In genomic region chr1:2549367-2550011, GRCh38 we compare ENCODE assay signal across 9 cellular contexts. TPM values are rescaled to one million over a fixed set of nuclear protein-coding genes. Genes with fewer than 3 reads are reported as not detected.
A peak's percentile ranks its signal among the peaks of the same experiment; 100 is the strongest.
DNase-seq lines count a peak whose midpoint lies in the region; ATAC-seq and TF ChIP-seq lines count a peak whose summit lies in the region.
"Not testable (repeated sequence)": the region's sequence is repeated elsewhere in the genome, so short reads cannot be mapped to it uniquely, and the experiment has no call there.
"Had no signal": no experiment of that assay in that cellular context is flagged by ENCODE, and none has a peak within 500 bp of the region (broad histone marks: within the 10 kb centered on the region; RNA-seq: fewer than 3 reads in every experiment).

No MANE protein-coding gene starts in this region.

- H4K20me1 ChIP-seq in Karpas-422 (ENCODE audit: insufficient read depth, low read depth, low read length): not testable (repeated sequence)

- CTCF ChIA-PET in activated CD4-positive, alpha-beta T cell treated with anti-CD3 and anti-CD28 coated beads, Interleukin-2, amount 10 ng/mL, durations not matched to agents 7 days and 5 days (lab: Charles Lee): not testable (repeated sequence)

- H3K9me3 ChIP-seq in CD4-positive, CD25-positive, alpha-beta regulatory T cell (ENCODE audit: control insufficient read depth in 2 of 2, low read length in 2 of 2); Karpas-422 (ENCODE audit: low read length); endocrine pancreas (ENCODE audit: control insufficient read depth, low read length); lower lobe of right lung; psoas muscle; thoracic aorta: not testable (repeated sequence)

- WGBS in adipose tissue, 3 donors: 67 to 81% (median 69%) methylated on average over 18 to 24 of the region's 28 CpGs
- WGBS in psoas muscle, 3 donors: 74 to 82% (median 76%) methylated on average over 23 to 25 of the region's 28 CpGs

- peak overlapping the region; percentile 79 for H3K9ac ChIP-seq in Karpas-422 (ENCODE audit: low read length)
- H3K9ac ChIP-seq in endocrine pancreas (ENCODE audit: control insufficient read depth, insufficient read depth, low read length): peak overlapping the region; percentile 40

- H3K9me3 Mint-ChIP-seq in CD4-positive, CD25-positive, alpha-beta regulatory T cell; activated CD4-positive, alpha-beta T cell treated with anti-CD3 and anti-CD28 coated beads, Interleukin-2, amount 10 ng/mL, durations not matched to agents 7 days and 5 days: not testable (repeated sequence)

- not testable (repeated sequence) for H3K27me3 ChIP-seq in CD4-positive, CD25-positive, alpha-beta regulatory T cell (ENCODE audit: control insufficient read depth, insufficient read depth, low read length); Karpas-422 (ENCODE audit: low read length); endocrine pancreas (ENCODE audit: control insufficient read depth, insufficient read depth, low read length); lower lobe of right lung (ENCODE audit: low read depth); thoracic aorta (replicated peaks; ENCODE audit: insufficient read depth)
- peaks cover 0 to 22% (median 4%) of the 10 kb centered on the region in 3 donors for H3K27me3 ChIP-seq in psoas muscle (ENCODE audit: insufficient read depth in 3 of 3, low read length in 2 of 3)

- H3K4me2 ChIP-seq in Karpas-422 (ENCODE audit: low read depth, low read length, poor library complexity, severe bottlenecking): peak overlapping the region; percentile 94

- not testable (repeated sequence) for H3K27me3 Mint-ChIP-seq in CD4-positive, CD25-positive, alpha-beta regulatory T cell; activated CD4-positive, alpha-beta T cell treated with anti-CD3 and anti-CD28 coated beads, Interleukin-2, amount 10 ng/mL, durations not matched to agents 7 days and 5 days

- intact Hi-C loops in lower lobe of right lung (cut with DNase I): not testable (repeated sequence)
- intact Hi-C loops in psoas muscle (cut with DNase I): loop anchor here in 1 of 2 donors (5.0 kb wide), 1 partner anchor 87 kb away; no protein-coding TSS in a partner anchor

- peak overlapping the region; percentile 97 for H3K27ac ChIP-seq in CD4-positive, CD25-positive, alpha-beta regulatory T cell (ENCODE audit: insufficient read depth, low read length, poor library complexity, severe bottlenecking)
- H3K27ac ChIP-seq in Karpas-422 (ENCODE audit: low read length): peak overlapping the region; percentile 61; the same call in 1 of the 2 replicates
- peak overlapping the region; percentile 95 for H3K27ac ChIP-seq in adipose tissue (ENCODE audit: low read depth, low read length)
- H3K27ac ChIP-seq in lower lobe of right lung: peak overlapping the region; percentile 97
- H3K27ac ChIP-seq in psoas muscle: peak overlapping the region; percentile 77
- H3K27ac ChIP-seq in thoracic aorta: peak overlapping the region; percentile 94 to 95

- peak in 1 of 3 donors; percentile 33 for DNase-seq in CD4-positive, CD25-positive, alpha-beta regulatory T cell
- DNase-seq in Karpas-422; activated CD4-positive, alpha-beta T cell treated with anti-CD3 and anti-CD28 coated beads, Interleukin-2, amount 10 ng/mL, durations not matched to agents 7 days and 5 days; lower lobe of right lung; psoas muscle; thoracic aorta (ENCODE audit: low spot score): not testable (repeated sequence)

- not testable (repeated sequence) for H3K36me3 ChIP-seq in CD4-positive, CD25-positive, alpha-beta regulatory T cell (ENCODE audit: control insufficient read depth, insufficient read depth, low read length); Karpas-422 (ENCODE audit: insufficient read depth, low read length); endocrine pancreas (ENCODE audit: control insufficient read depth, insufficient read depth, low read length); lower lobe of right lung; psoas muscle (ENCODE audit: insufficient read depth in 1 of 2, low read depth in 1 of 2); thoracic aorta

- H3K36me3 Mint-ChIP-seq in CD4-positive, CD25-positive, alpha-beta regulatory T cell; activated CD4-positive, alpha-beta T cell treated with anti-CD3 and anti-CD28 coated beads, Interleukin-2, amount 10 ng/mL, durations not matched to agents 7 days and 5 days (ENCODE audit: low read depth): not testable (repeated sequence)

- not testable (repeated sequence) for H3K79me2 ChIP-seq in Karpas-422 (ENCODE audit: low read length)

- not testable (repeated sequence) for H3K9me2 ChIP-seq in Karpas-422 (replicated peaks; ENCODE audit: insufficient read depth, low read length)

- TF ChIP-seq CTCF in lower lobe of right lung (IDR thresholded peaks at IDR 0.05); psoas muscle (IDR thresholded peaks at IDR 0.05); thoracic aorta (IDR thresholded peaks at IDR 0.05): not testable (repeated sequence)

- not testable (repeated sequence) for ATAC-seq in CD4-positive, CD25-positive, alpha-beta regulatory T cell (ENCODE audit: low read depth in 2 of 2); lower lobe of right lung; psoas muscle; thoracic aorta (ENCODE audit: insufficient number of reproducible peaks, low FRiP score, low read depth)

- H3K4me3 ChIP-seq in CD4-positive, CD25-positive, alpha-beta regulatory T cell (ENCODE audit: low read depth, low read length); endocrine pancreas (ENCODE audit: control insufficient read depth, insufficient read depth, low read length): not testable (repeated sequence)
- H3K4me3 ChIP-seq in Karpas-422 (ENCODE audit: low read length) (peak overlapping the region; percentile 58; the same call in 1 of the 2 replicates), lower lobe of right lung (peak overlapping the region; percentile 85), psoas muscle (peak overlapping the region; percentile 66), thoracic aorta (peak overlapping the region; percentile 64)

- H3K27ac Mint-ChIP-seq in CD4-positive, CD25-positive, alpha-beta regulatory T cell: peak overlapping the region; percentile 96 to 98 (median 98)
- peak overlapping the region; percentile 97 for H3K27ac Mint-ChIP-seq in activated CD4-positive, alpha-beta T cell treated with anti-CD3 and anti-CD28 coated beads, Interleukin-2, amount 10 ng/mL, durations not matched to agents 7 days and 5 days

- not testable (repeated sequence) for H2AFZ ChIP-seq in Karpas-422 (ENCODE audit: low read length)

- H3K4me3 Mint-ChIP-seq in CD4-positive, CD25-positive, alpha-beta regulatory T cell: peak overlapping the region in 3 of 4 donors; percentile 69 to 96 (median 94)
- H3K4me3 Mint-ChIP-seq in activated CD4-positive, alpha-beta T cell treated with anti-CD3 and anti-CD28 coated beads, Interleukin-2, amount 10 ng/mL, durations not matched to agents 7 days and 5 days: peak overlapping the region; percentile 87

- H3K4me1 ChIP-seq in CD4-positive, CD25-positive, alpha-beta regulatory T cell (ENCODE audit: control insufficient read depth, insufficient read depth, low read length, poor library complexity, severe bottlenecking): peaks cover 39% of the 10 kb centered on the region
- H3K4me1 ChIP-seq in Karpas-422 (ENCODE audit: low read length): peaks cover 38% of the 10 kb centered on the region
- not testable (repeated sequence) for H3K4me1 ChIP-seq in endocrine pancreas (ENCODE audit: control insufficient read depth, insufficient read depth, low read length)
- peaks cover 51% of the 10 kb centered on the region for H3K4me1 ChIP-seq in lower lobe of right lung
- peaks cover 15% of the 10 kb centered on the region for H3K4me1 ChIP-seq in psoas muscle
- peaks cover 16 to 31% of the 10 kb centered on the region in 2 donors for H3K4me1 ChIP-seq in thoracic aorta (ENCODE audit: control insufficient read depth in 1 of 2, low read depth in 2 of 2)

- peaks cover 0 to 33% (median 8%) of the 10 kb centered on the region in 4 donors for H3K4me1 Mint-ChIP-seq in CD4-positive, CD25-positive, alpha-beta regulatory T cell
- H3K4me1 Mint-ChIP-seq in activated CD4-positive, alpha-beta T cell treated with anti-CD3 and anti-CD28 coated beads, Interleukin-2, amount 10 ng/mL, durations not matched to agents 7 days and 5 days: peaks cover 39% of the 10 kb centered on the region

- POLR2A ChIA-PET in activated CD4-positive, alpha-beta T cell treated with anti-CD3 and anti-CD28 coated beads, Interleukin-2, amount 10 ng/mL, durations not matched to agents 7 days and 5 days (lab: Charles Lee): not testable (repeated sequence)

RNA-seq across cellular contexts. Expression of gene TNFRSF14, which starts 6.7 kb away (rescaled TPM):
- 235 TPM for total RNA-seq in CD4-positive, CD25-positive, alpha-beta regulatory T cell
- polyA plus RNA-seq in CD4-positive, CD25-positive, alpha-beta regulatory T cell: 10 to 100 TPM; 57.3 to 75.8 (median 73.8) TPM
- total RNA-seq in Karpas-422 (2014; rRNA removed; shearing (Covaris generic); ENCODE audit: low replicate concordance): 10.3 and 15.6 TPM in 2 replicates
- 100 to 1,000 TPM; 182 to 192 TPM for total RNA-seq in activated CD4-positive, alpha-beta T cell treated with anti-CD3 and anti-CD28 coated beads, Interleukin-2, amount 10 ng/mL, durations not matched to agents 7 days and 5 days
- 10 to 100 TPM; 21.8 to 92.2 (median 46.4) TPM for polyA plus RNA-seq in adipose tissue
- total RNA-seq in lower lobe of right lung: 152 TPM
- total RNA-seq in psoas muscle: 10 to 100 TPM in 2 of 4 donors, 1 to 10 TPM in 2; 6.2 to 10.6 (median 8.9) TPM
- 10 to 100 TPM in 1 of 3 donors, 1 to 10 TPM in 2; 6.6 to 10.8 (median 8.2) TPM for polyA plus RNA-seq in psoas muscle
- 10 to 100 TPM; 29.6 to 55.6 TPM for total RNA-seq in thoracic aorta

RNA-seq across cellular contexts. Expression of gene HES5, which starts 19.4 kb away (rescaled TPM):
- total RNA-seq in CD4-positive, CD25-positive, alpha-beta regulatory T cell: not detected
- not detected for polyA plus RNA-seq in CD4-positive, CD25-positive, alpha-beta regulatory T cell
- not detected in 2 replicates for total RNA-seq in Karpas-422 (2014; rRNA removed; shearing (Covaris generic); ENCODE audit: low replicate concordance)
- total RNA-seq in activated CD4-positive, alpha-beta T cell treated with anti-CD3 and anti-CD28 coated beads, Interleukin-2, amount 10 ng/mL, durations not matched to agents 7 days and 5 days: not detected
- polyA plus RNA-seq in adipose tissue (under 1 TPM in 2 of 3 donors, not detected in 1; 0.10 to 0.15 TPM), psoas muscle (under 1 TPM in 2 of 3 donors, not detected in 1; 0.13 to 0.14 TPM)
- total RNA-seq in lower lobe of right lung (1.5 TPM), psoas muscle (under 1 TPM; 0.18 to 0.77 (median 0.45) TPM), thoracic aorta (1 to 10 TPM in 1 of 2 donors, under 1 TPM in 1; 0.27 to 2.7 TPM)
- polyA plus RNA-seq: AG04450 had no signal

RNA-seq across cellular contexts. Expression of gene PANK4, which starts 23.1 kb away (rescaled TPM):
- total RNA-seq in CD4-positive, CD25-positive, alpha-beta regulatory T cell: 66.6 TPM
- polyA plus RNA-seq in CD4-positive, CD25-positive, alpha-beta regulatory T cell: 10 to 100 TPM; 16.8 to 23.7 (median 17.3) TPM
- total RNA-seq in Karpas-422 (2014; rRNA removed; shearing (Covaris generic); ENCODE audit: low replicate concordance): 25.1 and 25.8 TPM in 2 replicates
- 10 to 100 TPM; 66.6 to 76.6 TPM for total RNA-seq in activated CD4-positive, alpha-beta T cell treated with anti-CD3 and anti-CD28 coated beads, Interleukin-2, amount 10 ng/mL, durations not matched to agents 7 days and 5 days
- polyA plus RNA-seq in adipose tissue (10 to 100 TPM in 2 of 3 donors, 1 to 10 TPM in 1; 8.9 to 14.5 (median 10.8) TPM), psoas muscle (10 to 100 TPM; 30.3 to 32.4 (median 31.9) TPM)
- total RNA-seq in lower lobe of right lung (39.2 TPM), psoas muscle (10 to 100 TPM; 29.0 to 45.1 (median 35.3) TPM), thoracic aorta (10 to 100 TPM; 27.1 to 32.0 TPM)

RNA-seq across cellular contexts. Expression of gene PRXL2B, which starts 37.1 kb away (rescaled TPM):
- total RNA-seq in CD4-positive, CD25-positive, alpha-beta regulatory T cell: 24.5 TPM
- 10 to 100 TPM; 24.7 to 31.1 (median 27.2) TPM for polyA plus RNA-seq in CD4-positive, CD25-positive, alpha-beta regulatory T cell
- total RNA-seq in Karpas-422 (2014; rRNA removed; shearing (Covaris generic); ENCODE audit: low replicate concordance): 0.89 and 0.90 TPM in 2 replicates
- total RNA-seq in activated CD4-positive, alpha-beta T cell treated with anti-CD3 and anti-CD28 coated beads, Interleukin-2, amount 10 ng/mL, durations not matched to agents 7 days and 5 days: 10 to 100 TPM; 25.2 to 33.3 TPM
- polyA plus RNA-seq in adipose tissue (1 to 10 TPM; 6.5 to 9.8 (median 8.5) TPM), psoas muscle (1 to 10 TPM; 1.8 to 3.0 (median 2.6) TPM)
- total RNA-seq in lower lobe of right lung (26.3 TPM), psoas muscle (1 to 10 TPM in 3 of 4 donors, under 1 TPM in 1; 0.97 to 3.9 (median 3.1) TPM), thoracic aorta (10 to 100 TPM in 1 of 2 donors, 1 to 10 TPM in 1; 8.3 to 15.2 TPM)
